Comparison of ENCODE assay signal across 1 cellular context in genomic region chr10:110527731-110528171, GRCh38.
TF ChIP-seq lines count a peak whose summit lies in the region.

No MANE protein-coding gene starts in this region.

TF ChIP-seq in GM23338, 12 proteins besides CTCF, POLR2A, EP300 and RAD21 (continued from another document):
- TF ChIP-seq ZNF462 (CRISPR knock-in tag; IDR thresholded peaks at IDR 0.05) = no peak
TF ChIP-seq in GM23338: peak in this region for 0.
